ENCODE assay signal across 8 cellular contexts in genomic region chr14:104970231-104971068, GRCh38. TPM values are rescaled to one million over a fixed set of nuclear protein-coding genes. Genes with fewer than 3 reads are reported as not detected.
DNase-seq lines count a peak whose midpoint lies in the region; ATAC-seq, FAIRE-seq and TF ChIP-seq lines count a peak whose summit lies in the region.

No MANE protein-coding gene starts in this region.

- DNase-seq in COLO829 (ENCODE audit: low spot score): peak; percentile 36
- peak; percentile 74 for DNase-seq in RPMI7951 (ENCODE audit: low read depth)
- DNase-seq in fibroblast of lung (ENCODE audit: low read depth in 2 of 2): peak; percentile 84 to 92
- peak in 4 of 6 donors; percentile 23 to 74 (median 45) for DNase-seq in pancreas
- no peak for DNase-seq in AML-193 (lab: John Stamatoyannopoulos, UW)
- DNase-seq in SHP77 (lab: John Stamatoyannopoulos, UW): no peak
- DNase-seq in stimulated activated CD4-positive, alpha-beta T cell treated with anti-CD3 and anti-CD28 coated beads, Interleukin-2, amount 100 ng/mL, for 24 hours: no peak
- DNase-seq in hippocampal formation (lab: John Stamatoyannopoulos, UW): no peak

- ATAC-seq in pancreas: no peak

- H3K36me3 ChIP-seq in fibroblast of lung (ENCODE audit: control insufficient read depth, insufficient read depth, low read length) (no peaks in the 10 kb centered on the region), pancreas (no peaks in the 10 kb centered on the region)

- H3K4me3 ChIP-seq in fibroblast of lung (replicated peaks in 1 of 4; ENCODE audit: control extremely low read depth in 1 of 4, insufficient read depth in 1 of 4, low read depth in 3 of 4, low read length in 4 of 4): peak overlapping the region; percentile 15 to 54 (median 29)
- no peak overlapping the region for H3K4me3 ChIP-seq in pancreas

- 81 to 88% methylated on average over 17 to 19 of the region's 19 CpGs for WGBS in pancreas, 2 donors

- peak overlapping the region; percentile 16 for H3K9ac ChIP-seq in fibroblast of lung (ENCODE audit: insufficient read depth, low read length)

- no peak overlapping the region for H2AFZ ChIP-seq in fibroblast of lung (ENCODE audit: low read length)

- peaks cover 39% of the 10 kb centered on the region for H3K4me1 ChIP-seq in fibroblast of lung (ENCODE audit: control insufficient read depth, extremely low read depth, insufficient read depth, low read length)
- H3K4me1 ChIP-seq in pancreas: peaks cover 21 to 25% (median 24%) of the 10 kb centered on the region in 3 donors

- TF ChIP-seq CTCF in fibroblast of lung (conservative IDR thresholded peaks at IDR 0.05 in 1 of 2, IDR thresholded peaks at IDR 0.05 in 1 of 2; ENCODE audit: low read depth in 1 of 2, low read length in 2 of 2) (no peak), pancreas (IDR thresholded peaks at IDR 0.05) (no peak)

- H3K9me3 ChIP-seq in fibroblast of lung (ENCODE audit: control insufficient read depth, insufficient read depth, low read depth, low read length) (no peaks in the 10 kb centered on the region), pancreas (no peaks in the 10 kb centered on the region)

- intact Hi-C loops in pancreas (cut with DNase I): no loop called here

- H3K27ac ChIP-seq in fibroblast of lung (ENCODE audit: insufficient read depth, low read length) (peak overlapping the region; percentile 54), pancreas (no peak overlapping the region)

- no peaks in the 10 kb centered on the region for H3K27me3 ChIP-seq in fibroblast of lung (ENCODE audit: control insufficient read depth, insufficient read depth, low read length)
- no peaks in the 10 kb centered on the region for H3K27me3 ChIP-seq in pancreas

- FAIRE-seq in pancreas (lab: Jason Lieb, UNC): no peak

- peak overlapping the region; percentile 68 for H3K4me2 ChIP-seq in fibroblast of lung (ENCODE audit: extremely low read depth, insufficient read depth, low read length)

- H4K20me1 ChIP-seq in fibroblast of lung (ENCODE audit: control insufficient read depth, extremely low read depth, insufficient read depth, low read length): no peaks in the 10 kb centered on the region

- peaks cover 1% of the 10 kb centered on the region for H3K79me2 ChIP-seq in fibroblast of lung (ENCODE audit: control insufficient read depth, insufficient read depth, low read length)

RNA-seq across cellular contexts. Expression of gene AHNAK2, which starts 7.7 kb away (rescaled TPM):
- total RNA-seq in RPMI7951 (2014; rRNA removed; shearing (Covaris generic)): 3.6 and 3.7 TPM in 2 replicates
- total RNA-seq in fibroblast of lung (47.8 and 106 TPM in 2 replicates), pancreas (1 to 10 TPM in 5 of 6 donors, under 1 TPM in 1; 0.75 to 2.4 (median 1.5) TPM)
- polyA plus RNA-seq in fibroblast of lung (6.6 and 30.5 TPM in 2 replicates), pancreas (1 to 10 TPM; 1.3 to 1.4 TPM)
- polyA plus RNA-seq in fibroblast of lung (2012): 19.4 and 61.0 TPM in 2 replicates
- 42.9 and 144 TPM in 2 replicates for polyA minus RNA-seq in fibroblast of lung (ENCODE audit: low replicate concordance)

RNA-seq across cellular contexts. Expression of gene CLBA1, which starts 15.1 kb away (rescaled TPM):
- total RNA-seq in RPMI7951 (2014; rRNA removed; shearing (Covaris generic)): 3.9 and 8.2 TPM in 2 replicates
- total RNA-seq in fibroblast of lung: 8.0 and 11.7 TPM in 2 replicates
- polyA plus RNA-seq in fibroblast of lung: 3.8 and 11.3 TPM in 2 replicates
- 4.1 and 10.7 TPM in 2 replicates for polyA plus RNA-seq in fibroblast of lung (2012)
- 3.0 and 5.8 TPM in 2 replicates for polyA minus RNA-seq in fibroblast of lung (ENCODE audit: low replicate concordance)
- 1 to 10 TPM; 4.7 to 8.3 (median 6.4) TPM for total RNA-seq in pancreas
- polyA plus RNA-seq in pancreas: 10 to 100 TPM; 23.6 to 32.5 TPM

RNA-seq across cellular contexts. Expression of gene PLD4, which starts 45.8 kb away (rescaled TPM):
- not detected in 2 replicates for total RNA-seq in RPMI7951 (2014; rRNA removed; shearing (Covaris generic))
- under 0.01 and 0.17 TPM in 2 replicates for total RNA-seq in fibroblast of lung
- 0.02 TPM in 1 of 2 replicates, not detected in the other for polyA plus RNA-seq in fibroblast of lung
- 0.27 TPM in 1 of 2 replicates, not detected in the other for polyA plus RNA-seq in fibroblast of lung (2012)
- polyA minus RNA-seq in fibroblast of lung (ENCODE audit: low replicate concordance): 0.89 TPM in 1 of 2 replicates, not detected in the other
- 10 to 100 TPM in 1 of 6 donors, 1 to 10 TPM in 2, under 1 TPM in 3; 0.19 to 12.5 (median 0.91) TPM for total RNA-seq in pancreas
- under 1 TPM; 0.49 to 0.52 TPM for polyA plus RNA-seq in pancreas

RNA-seq across cellular contexts. Expression of gene CDCA4, which starts 50.4 kb away (rescaled TPM):
- total RNA-seq in RPMI7951 (2014; rRNA removed; shearing (Covaris generic)): 39.0 and 42.3 TPM in 2 replicates
- total RNA-seq in fibroblast of lung (7.9 and 8.0 TPM in 2 replicates), pancreas (1 to 10 TPM; 1.2 to 3.5 (median 2.6) TPM)
- polyA plus RNA-seq in fibroblast of lung (8.0 and 19.5 TPM in 2 replicates), pancreas (1 to 10 TPM; 3.1 to 3.3 TPM)
- 9.1 and 21.3 TPM in 2 replicates for polyA plus RNA-seq in fibroblast of lung (2012)
- polyA minus RNA-seq in fibroblast of lung (ENCODE audit: low replicate concordance): 8.1 and 23.3 TPM in 2 replicates

Comparison
In these comparisons a context has a peak if more than half of its experiments do, and no peak if none do; other contexts are left out.
1. DNase-seq: peak in COLO829 (single experiment), RPMI7951 (single experiment), fibroblast of lung (2 of 2) and pancreas (4 of 6); none in AML-193 (0 of 2), SHP77 (0 of 2), stimulated activated CD4-positive, alpha-beta T cell treated with anti-CD3 and anti-CD28 coated beads, Interleukin-2, amount 100 ng/mL, for 24 hours (0 of 2) and hippocampal formation (0 of 2).
2. H3K4me3 ChIP-seq: peak in fibroblast of lung (4 of 4); none in pancreas (0 of 4).
3. RNA of gene AHNAK2, which starts 7.7 kb away (total RNA-seq): 47.8 to 106 TPM in fibroblast of lung; 3.6 to 3.7 TPM in RPMI7951 and 0.75 to 2.4 TPM in pancreas; every median in the first group is over 10 times any median in the second.